In genomic region chr4:74230902-74231499, GRCh38 we compare ENCODE assay signal across 8 cellular contexts.
A peak's percentile ranks its signal among the peaks of the same experiment; 100 is the strongest.
DNase-seq lines count a peak whose midpoint lies in the region; ATAC-seq and TF ChIP-seq lines count a peak whose summit lies in the region.

No MANE protein-coding gene starts in this region.

- in situ Hi-C loops in astrocyte of the spinal cord (cut with HindIII; ENCODE audit: low sequenced_read_pairs): no loop called here

- ATAC-seq in GM19395 (IDR thresholded peaks at IDR 0.05; ENCODE audit: unreplicated experiment) (peak; percentile 61), HG03571 (IDR thresholded peaks at IDR 0.05; ENCODE audit: unreplicated experiment) (peak; percentile 48), omental fat pad (ENCODE audit: low FRiP score) (peak; percentile 88), GM18873 (IDR thresholded peaks at IDR 0.05; ENCODE audit: low FRiP score, unreplicated experiment) (no peak), GM21367 (IDR thresholded peaks at IDR 0.05; ENCODE audit: unreplicated experiment) (no peak)

- H3K27ac ChIP-seq in substantia nigra (ENCODE audit: low read depth, low read length, poor library complexity, severe bottlenecking): no peak overlapping the region

- H3K4me3 ChIP-seq in astrocyte of the spinal cord (ENCODE audit: low read depth, low read length): no peak overlapping the region

- DNase-seq in astrocyte of the spinal cord (ENCODE audit: low read depth, low spot score) (peak; percentile 53), omental fat pad (ENCODE audit: low spot score) (no peak), NCI-H69 (lab: John Stamatoyannopoulos, UW) (no peak), substantia nigra (lab: John Stamatoyannopoulos, UW) (no peak)

- TF ChIP-seq CTCF in astrocyte of the spinal cord (IDR thresholded peaks at IDR 0.05; ENCODE audit: low read depth, low read length) (no peak), omental fat pad (IDR thresholded peaks at IDR 0.05) (no peak)

Comparison
In these comparisons a context has a peak if more than half of its experiments do, and no peak if none do; other contexts are left out.
1. ATAC-seq: peak in GM19395 (single experiment), HG03571 (single experiment) and omental fat pad (single experiment); none in GM18873 (single experiment) and GM21367 (single experiment).